8 cellular contexts compared by ENCODE assay signal in the genomic region with DNA sequence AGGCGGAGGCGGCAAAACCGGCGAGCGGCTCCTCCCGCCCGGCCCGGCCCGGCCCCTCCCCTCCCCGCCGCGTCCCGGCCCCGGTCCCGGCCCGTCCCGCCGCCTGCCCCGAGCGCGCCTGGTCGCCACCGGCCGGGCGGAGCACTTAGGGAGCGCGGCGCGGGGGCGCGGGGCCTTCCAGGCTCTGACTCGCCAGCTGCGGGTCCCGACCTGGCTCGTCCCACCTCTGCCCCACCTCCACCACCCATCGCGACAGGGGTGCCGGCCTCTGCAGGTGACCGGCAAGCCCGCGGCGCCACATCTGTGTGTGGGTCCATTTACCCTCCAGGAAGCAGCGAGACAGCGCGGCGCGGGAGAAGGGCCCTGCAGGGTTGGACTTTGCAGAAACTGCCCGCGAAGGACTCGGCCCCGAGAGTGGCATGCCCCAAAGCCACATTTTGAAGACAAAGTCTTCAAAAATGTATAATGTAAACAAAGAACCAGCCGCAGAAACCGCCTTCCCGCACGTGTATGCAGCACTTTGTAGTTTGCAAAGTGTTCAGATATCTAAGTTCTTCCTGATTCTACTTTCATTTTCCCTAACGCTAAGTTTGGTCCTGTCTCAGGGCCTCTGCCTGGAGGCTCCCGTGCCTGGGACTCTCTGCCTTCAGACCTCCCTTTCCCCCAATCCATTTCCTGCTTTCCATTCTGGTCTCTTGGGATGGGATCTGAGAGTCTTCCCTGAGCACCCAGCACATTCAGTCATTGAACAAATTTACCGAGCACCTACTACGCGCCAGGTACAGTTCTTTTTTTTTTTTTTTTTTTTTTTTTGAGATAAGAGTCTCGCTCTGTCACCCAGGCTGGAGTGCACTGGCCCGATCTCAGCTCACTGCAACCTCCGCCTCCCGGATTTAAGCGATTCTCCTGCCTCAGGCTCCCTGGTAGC. TPM values are rescaled to one million over a fixed set of nuclear protein-coding genes. Genes with fewer than 3 reads are reported as not detected.
DNase-seq lines count a peak whose midpoint lies in the region; ATAC-seq, FAIRE-seq and TF ChIP-seq lines count a peak whose summit lies in the region.

A gene (minus strand): TSS at position 40 of the 928 bp plus-strand sequence. CDS start 19,158 bp downstream, outside the sequence.

- peaks cover 17% of the 10 kb centered on the region for H3K4me1 Mint-ChIP-seq in activated T-helper 2 cell treated with anti-CD3 and anti-CD28 coated beads, Interferon-gamma antibody, Interleukin-2, Interleukin-4, amounts not matched to agents 10 μg/mL and 5 μg/mL and 100 μg/mL, durations not matched to agents 14 hours and 24 hours and 36 hours (ENCODE audit: low read depth)
- peaks cover 12 to 19% of the 10 kb centered on the region in 2 donors for H3K4me1 Mint-ChIP-seq in natural killer cell treated with Interleukin-12 subunit alpha and Interleukin-12 subunit beta and Interleukin-15 and Interleukin-18, amount 100 ng/mL, for 72 hours (ENCODE audit: low read depth in 2 of 2)

- DNase-seq in GM12892 (ENCODE audit: insufficient read length) (peak; percentile 70), OCI-M1 (lab: John Stamatoyannopoulos, UW) (peak; percentile 84), fibroblast of pulmonary artery (ENCODE audit: low read depth) (peak; percentile 68), D721Med (ENCODE audit: insufficient read length, low spot score) (no peak)
- DNase-seq in activated T-helper 2 cell treated with anti-CD3 and anti-CD28 coated beads, Interferon-gamma antibody, Interleukin-2, Interleukin-4, amounts not matched to agents 10 μg/mL and 5 μg/mL and 100 μg/mL, durations not matched to agents 14 hours and 24 hours and 36 hours (ENCODE audit: low spot score): peak; percentile 49
- peak; percentile 63 for DNase-seq in natural killer cell treated with Interleukin-12 subunit alpha and Interleukin-12 subunit beta and Interleukin-15 and Interleukin-18, amount 100 ng/mL, for 72 hours (ENCODE audit: low spot score)

- peaks cover 5% of the 10 kb centered on the region for H3K36me3 Mint-ChIP-seq in activated T-helper 2 cell treated with anti-CD3 and anti-CD28 coated beads, Interferon-gamma antibody, Interleukin-2, Interleukin-4, amounts not matched to agents 10 μg/mL and 5 μg/mL and 100 μg/mL, durations not matched to agents 14 hours and 24 hours and 36 hours (ENCODE audit: low read depth)
- H3K36me3 Mint-ChIP-seq in natural killer cell treated with Interleukin-12 subunit alpha and Interleukin-12 subunit beta and Interleukin-15 and Interleukin-18, amount 100 ng/mL, for 72 hours: no peaks in the 10 kb centered on the region

- H3K9me3 ChIP-seq in stomach smooth muscle (ENCODE audit: control insufficient read depth in 2 of 2, low read length in 2 of 2): no peaks in the 10 kb centered on the region

- H3K27ac Mint-ChIP-seq in activated T-helper 2 cell treated with anti-CD3 and anti-CD28 coated beads, Interferon-gamma antibody, Interleukin-2, Interleukin-4, amounts not matched to agents 10 μg/mL and 5 μg/mL and 100 μg/mL, durations not matched to agents 14 hours and 24 hours and 36 hours: peak within 1 kb of the TSS; percentile 93
- H3K27ac Mint-ChIP-seq in natural killer cell treated with Interleukin-12 subunit alpha and Interleukin-12 subunit beta and Interleukin-15 and Interleukin-18, amount 100 ng/mL, for 72 hours: peak within 1 kb of the TSS; percentile 85 to 93

- FAIRE-seq in GM12892 (lab: Jason Lieb, UNC) (peak; percentile 80), D721Med (lab: Jason Lieb, UNC) (no peak)

- TF ChIP-seq CTCF in fibroblast of pulmonary artery (IDR thresholded peaks at IDR 0.05; ENCODE audit: low read length, missing control alignments): no peak
- TF ChIP-seq CTCF in D721Med (IDR thresholded peaks at IDR 0.05; ENCODE audit: insufficient read depth, missing control alignments): no peak

- H3K4me3 Mint-ChIP-seq in activated T-helper 2 cell treated with anti-CD3 and anti-CD28 coated beads, Interferon-gamma antibody, Interleukin-2, Interleukin-4, amounts not matched to agents 10 μg/mL and 5 μg/mL and 100 μg/mL, durations not matched to agents 14 hours and 24 hours and 36 hours (ENCODE audit: low read depth): peak within 1 kb of the TSS; percentile 87
- H3K4me3 Mint-ChIP-seq in natural killer cell treated with Interleukin-12 subunit alpha and Interleukin-12 subunit beta and Interleukin-15 and Interleukin-18, amount 100 ng/mL, for 72 hours: peak within 1 kb of the TSS; percentile 92

- H3K4me3 ChIP-seq in fibroblast of pulmonary artery (replicated peaks; ENCODE audit: low read depth, low read length): peak within 1 kb of the TSS; percentile 59
- H3K4me3 ChIP-seq in stomach smooth muscle (ENCODE audit: low read length in 2 of 2): peak within 1 kb of the TSS; percentile 78 to 82

- peaks cover 0 to 4% of the 10 kb centered on the region in 2 donors for H3K36me3 ChIP-seq in stomach smooth muscle (ENCODE audit: control insufficient read depth in 2 of 2, insufficient read depth in 2 of 2, low read length in 2 of 2)

- peak; percentile 36 for ATAC-seq in HG02973 (IDR thresholded peaks at IDR 0.05; ENCODE audit: unreplicated experiment)
- ATAC-seq in natural killer cell treated with Interleukin-12 subunit alpha and Interleukin-12 subunit beta and Interleukin-15 and Interleukin-18, amount 100 ng/mL, for 72 hours: peak; percentile 70 to 81

- peak within 1 kb of the TSS; percentile 75 for H3K27ac ChIP-seq in stomach smooth muscle (ENCODE audit: low read length)

- peaks cover 14% of the 10 kb centered on the region for H3K4me1 ChIP-seq in stomach smooth muscle (ENCODE audit: control insufficient read depth, insufficient read depth, low read length)

- H3K9ac ChIP-seq in stomach smooth muscle (ENCODE audit: low read length in 2 of 2): peak within 1 kb of the TSS; percentile 76 to 79

- H3K27me3 ChIP-seq in stomach smooth muscle (ENCODE audit: control insufficient read depth in 1 of 2, insufficient read depth in 2 of 2, low read length in 2 of 2): no peaks in the 10 kb centered on the region

- no peaks in the 10 kb centered on the region for H3K9me3 Mint-ChIP-seq in activated T-helper 2 cell treated with anti-CD3 and anti-CD28 coated beads, Interferon-gamma antibody, Interleukin-2, Interleukin-4, amounts not matched to agents 10 μg/mL and 5 μg/mL and 100 μg/mL, durations not matched to agents 14 hours and 24 hours and 36 hours
- no peaks in the 10 kb centered on the region for H3K9me3 Mint-ChIP-seq in natural killer cell treated with Interleukin-12 subunit alpha and Interleukin-12 subunit beta and Interleukin-15 and Interleukin-18, amount 100 ng/mL, for 72 hours

- no peak; the same call in 1 of the 2 replicates for TF ChIP-seq POLR2A in GM12892 (IDR thresholded peaks at IDR 0.05; ENCODE audit: low read depth, low read length)

- peaks cover 12% of the 10 kb centered on the region for H3K27me3 Mint-ChIP-seq in activated T-helper 2 cell treated with anti-CD3 and anti-CD28 coated beads, Interferon-gamma antibody, Interleukin-2, Interleukin-4, amounts not matched to agents 10 μg/mL and 5 μg/mL and 100 μg/mL, durations not matched to agents 14 hours and 24 hours and 36 hours (ENCODE audit: low read depth)
- peaks cover 0 to 3% of the 10 kb centered on the region in 2 donors for H3K27me3 Mint-ChIP-seq in natural killer cell treated with Interleukin-12 subunit alpha and Interleukin-12 subunit beta and Interleukin-15 and Interleukin-18, amount 100 ng/mL, for 72 hours

- intact Hi-C loops in activated T-helper 2 cell treated with anti-CD3 and anti-CD28 coated beads, Interferon-gamma antibody, Interleukin-2, Interleukin-4, amounts not matched to agents 10 μg/mL and 5 μg/mL and 100 μg/mL, durations not matched to agents 14 hours and 24 hours and 36 hours (cut with micrococcal nuclease): no loop called here

RNA-seq across cellular contexts. Expression of the gene that starts here (rescaled TPM):
- 4.6 TPM for polyA plus RNA-seq in GM12892 (2012; ENCODE audit: missing spikeins)
- total RNA-seq in activated T-helper 2 cell treated with anti-CD3 and anti-CD28 coated beads, Interferon-gamma antibody, Interleukin-2, Interleukin-4, amounts not matched to agents 10 μg/mL and 5 μg/mL and 100 μg/mL, durations not matched to agents 14 hours and 24 hours and 36 hours: 12.9 and 16.1 TPM in 2 replicates
- 10 to 100 TPM; 11.7 to 20.3 TPM for total RNA-seq in natural killer cell treated with Interleukin-12 subunit alpha and Interleukin-12 subunit beta and Interleukin-15 and Interleukin-18, amount 100 ng/mL, for 72 hours
